In the genomic region with DNA sequence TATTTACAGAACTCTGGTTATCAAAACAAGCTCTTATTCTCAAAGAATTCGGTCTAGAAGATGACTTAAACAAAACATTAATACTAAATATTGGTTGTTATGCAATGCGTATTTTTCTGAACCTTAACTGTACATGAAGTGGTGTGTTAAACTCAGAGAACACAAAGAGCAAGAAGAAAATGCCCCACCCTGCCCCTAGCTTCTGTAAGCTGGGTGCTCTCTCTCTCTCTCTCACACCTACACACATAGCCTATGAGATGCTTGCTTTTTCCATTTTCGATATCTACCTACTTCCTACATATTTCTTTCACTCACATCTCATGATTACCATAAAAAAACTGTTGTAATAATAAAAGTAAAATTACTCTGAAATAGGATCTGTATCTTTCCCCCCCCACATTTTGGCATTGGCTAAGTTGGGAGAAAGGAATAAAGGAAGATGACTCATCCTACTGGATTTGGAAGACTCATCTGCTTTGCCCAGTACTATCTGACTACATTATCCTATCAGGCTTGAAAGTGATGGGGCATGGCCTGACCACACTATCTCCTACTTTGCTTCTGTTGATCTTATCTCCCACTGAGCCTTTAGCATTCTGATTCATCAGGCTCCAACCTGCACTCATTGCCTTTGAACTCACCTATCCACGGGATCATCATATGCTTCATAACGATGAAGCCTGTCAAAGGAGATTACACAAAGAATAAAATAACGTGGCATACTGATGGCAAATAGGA, we compare ENCODE assay signal across 12 cellular contexts. TPM values are rescaled to one million over a fixed set of nuclear protein-coding genes. Genes with fewer than 3 reads are reported as not detected.
DNase-seq lines count a peak whose midpoint lies in the region; ATAC-seq, FAIRE-seq and TF ChIP-seq lines count a peak whose summit lies in the region.
"Had no signal": no experiment of that assay in that cellular context is flagged by ENCODE, and none has a peak within 500 bp of the region (broad histone marks: within the 10 kb centered on the region; RNA-seq: fewer than 3 reads in every experiment).

No MANE protein-coding gene starts in this region.

- no peak overlapping the region for H3K27ac Mint-ChIP-seq in endodermal cell
- peak overlapping the region; percentile 74 for H3K27ac Mint-ChIP-seq in mesothelial cell of epicardium
- H3K27ac Mint-ChIP-seq in activated CD8-positive, alpha-beta T cell treated with anti-CD3 and anti-CD28 coated beads, Interleukin-2, amount 10 ng/mL, durations not matched to agents 7 days and 5 days = no peak overlapping the region
- H3K27ac Mint-ChIP-seq: activated B cell treated with CpG ODN at 0.5 μM for 24 hours; activated naive CD8-positive, alpha-beta T cell had no signal

- no peak overlapping the region for H3K4me3 Mint-ChIP-seq in endodermal cell
- no peak overlapping the region for H3K4me3 Mint-ChIP-seq in mesothelial cell of epicardium
- H3K4me3 Mint-ChIP-seq in activated CD8-positive, alpha-beta T cell treated with anti-CD3 and anti-CD28 coated beads, Interleukin-2, amount 10 ng/mL, durations not matched to agents 7 days and 5 days = no peak overlapping the region
- H3K4me3 Mint-ChIP-seq: activated B cell treated with CpG ODN at 0.5 μM for 24 hours; activated naive CD8-positive, alpha-beta T cell had no signal

- 67 to 94% methylated on average over 2 to 4 of the region's 6 CpGs for WGBS in endodermal cell (ENCODE audit: insufficient coverage in 1 of 2, insufficient read length in 1 of 2), 2 experiments
- 66 to 80% methylated on average over 6 of the region's 6 CpGs for WGBS in body of pancreas, 2 donors

- POLR2A ChIA-PET in activated CD8-positive, alpha-beta T cell treated with anti-CD3 and anti-CD28 coated beads, Interleukin-2, amount 10 ng/mL, durations not matched to agents 7 days and 5 days (lab: Charles Lee) = no interaction called here

- CTCF ChIA-PET in activated CD8-positive, alpha-beta T cell treated with anti-CD3 and anti-CD28 coated beads, Interleukin-2, amount 10 ng/mL, durations not matched to agents 7 days and 5 days (lab: Charles Lee) = interaction anchor here (1.0 kb wide), 1 partner anchor 40 kb away, joined by 3 read pairs; no protein-coding TSS in a partner anchor

- peak; percentile 54 for DNase-seq in GM03348 (ENCODE audit: low spot score)
- peak; percentile 11 for DNase-seq in MG63
- DNase-seq in endodermal cell = peak; percentile 53
- DNase-seq in mesothelial cell of epicardium (ENCODE audit: low spot score in 2 of 2, unreplicated experiment in 2 of 2) = no peak
- DNase-seq in activated CD8-positive, alpha-beta memory T cell treated with anti-CD3 and anti-CD28 coated beads, Interleukin-2, amount 50 U/mL, for 4 hours = no peak
- DNase-seq in body of pancreas = no peak
- no peak for DNase-seq in GM12892 (ENCODE audit: insufficient read length)
- DNase-seq in activated CD8-positive, alpha-beta T cell treated with anti-CD3 and anti-CD28 coated beads, Interleukin-2, amount 10 ng/mL, durations not matched to agents 7 days and 5 days = no peak
- DNase-seq: activated B cell treated with CpG ODN at 0.5 μM for 24 hours had no signal

- H3K9me3 Mint-ChIP-seq in endodermal cell = peaks cover 26% of the 10 kb centered on the region
- peaks cover 33% of the 10 kb centered on the region for H3K9me3 Mint-ChIP-seq in mesothelial cell of epicardium
- peaks cover 12% of the 10 kb centered on the region for H3K9me3 Mint-ChIP-seq in activated CD8-positive, alpha-beta T cell treated with anti-CD3 and anti-CD28 coated beads, Interleukin-2, amount 10 ng/mL, durations not matched to agents 7 days and 5 days (ENCODE audit: insufficient read depth)

- H3K27me3 ChIP-seq in MG63 (no peaks in the 10 kb centered on the region), endodermal cell (ENCODE audit: control insufficient read depth, insufficient read depth, low read length, poor library complexity, severe bottlenecking) (no peaks in the 10 kb centered on the region), body of pancreas (no peaks in the 10 kb centered on the region)

- H3K36me3 Mint-ChIP-seq in endodermal cell (ENCODE audit: low read depth) (peaks cover 13% of the 10 kb centered on the region), mesothelial cell of epicardium (peaks cover 30% of the 10 kb centered on the region)
- H3K36me3 Mint-ChIP-seq in activated CD8-positive, alpha-beta T cell treated with anti-CD3 and anti-CD28 coated beads, Interleukin-2, amount 10 ng/mL, durations not matched to agents 7 days and 5 days (ENCODE audit: low read depth) = peaks cover 7% of the 10 kb centered on the region

- intact Hi-C loops in body of pancreas (cut with DNase I) = no loop called here

- H3K27me3 Mint-ChIP-seq in endodermal cell (ENCODE audit: insufficient read depth) (peaks cover 2% of the 10 kb centered on the region), mesothelial cell of epicardium (ENCODE audit: low read depth) (no peaks in the 10 kb centered on the region)
- no peaks in the 10 kb centered on the region for H3K27me3 Mint-ChIP-seq in activated CD8-positive, alpha-beta T cell treated with anti-CD3 and anti-CD28 coated beads, Interleukin-2, amount 10 ng/mL, durations not matched to agents 7 days and 5 days (ENCODE audit: low read depth)
- H3K27me3 Mint-ChIP-seq: activated B cell treated with CpG ODN at 0.5 μM for 24 hours; activated naive CD8-positive, alpha-beta T cell had no signal

- TF ChIP-seq POLR2A in body of pancreas (IDR thresholded peaks at IDR 0.05) (no peak), GM12892 (IDR thresholded peaks at IDR 0.05; ENCODE audit: low read depth, low read length) (no peak)

- no peak overlapping the region for H3K9ac ChIP-seq in endodermal cell (ENCODE audit: extremely low read depth, low read length, poor library complexity, severe bottlenecking)

- peaks cover 2% of the 10 kb centered on the region for H3K4me1 ChIP-seq in endodermal cell (ENCODE audit: control insufficient read depth, insufficient read depth, low read length)
- H3K4me1 ChIP-seq in body of pancreas = peaks cover 44% of the 10 kb centered on the region

- H3K9me3 ChIP-seq in MG63 = no peaks in the 10 kb centered on the region
- peaks cover 19% of the 10 kb centered on the region for H3K9me3 ChIP-seq in endodermal cell (ENCODE audit: control insufficient read depth, low read length)
- H3K9me3 ChIP-seq in body of pancreas = peaks cover 0 to 9% (median 0%) of the 10 kb centered on the region in 3 donors
- H3K9me3 ChIP-seq: HAP-1 had no signal

- ATAC-seq in body of pancreas = no peak
- ATAC-seq in activated CD8-positive, alpha-beta T cell treated with anti-CD3 and anti-CD28 coated beads, Interleukin-2, amount 10 ng/mL, durations not matched to agents 7 days and 5 days = no peak

- FAIRE-seq in GM12892 (lab: Jason Lieb, UNC) = no peak

- H3K4me1 Mint-ChIP-seq in endodermal cell = peaks cover 16% of the 10 kb centered on the region
- H3K4me1 Mint-ChIP-seq in mesothelial cell of epicardium = peaks cover 28% of the 10 kb centered on the region
- peaks cover 21% of the 10 kb centered on the region for H3K4me1 Mint-ChIP-seq in activated CD8-positive, alpha-beta T cell treated with anti-CD3 and anti-CD28 coated beads, Interleukin-2, amount 10 ng/mL, durations not matched to agents 7 days and 5 days (ENCODE audit: low read depth)

- H3K36me3 ChIP-seq in MG63 (peaks cover 1% of the 10 kb centered on the region; the same call in 1 of the 2 replicates), endodermal cell (ENCODE audit: control insufficient read depth, insufficient read depth, low read length) (peaks cover 13% of the 10 kb centered on the region), body of pancreas (replicated peaks in 1 of 2; ENCODE audit: insufficient read depth in 1 of 2, low read depth in 2 of 2) (peaks cover 0 to 2% of the 10 kb centered on the region in 2 donors)
- H3K36me3 ChIP-seq: HAP-1 had no signal

- no peak overlapping the region for H3K27ac ChIP-seq in endodermal cell (ENCODE audit: low read depth, low read length)
- peak overlapping the region in 2 of 4 donors; percentile 91 to 96 for H3K27ac ChIP-seq in body of pancreas

- H3K4me3 ChIP-seq in MG63 (no peak overlapping the region), endodermal cell (ENCODE audit: low read length) (no peak overlapping the region), body of pancreas (no peak overlapping the region)
- H3K4me3 ChIP-seq: HAP-1 had no signal

- TF ChIP-seq CTCF in endodermal cell (conservative IDR thresholded peaks at IDR 0.05) = no peak
- no peak for TF ChIP-seq CTCF in mesothelial cell of epicardium (IDR thresholded peaks at IDR 0.05; ENCODE audit: unreplicated experiment)
- TF ChIP-seq CTCF in body of pancreas (IDR thresholded peaks at IDR 0.05) = no peak

RNA-seq across cellular contexts. Expression of gene CRYZ, which starts 2.9 kb away (rescaled TPM):
- total RNA-seq in MG63 (2014; rRNA removed; shearing (Covaris generic); ENCODE audit: low replicate concordance) = 35.8 and 55.8 TPM in 2 replicates
- total RNA-seq in endodermal cell = 10 to 100 TPM; 17.4 to 30.6 TPM
- polyA plus RNA-seq in endodermal cell (2013, experiment 1 of 2) = 43.6 TPM
- 39.6 TPM for polyA plus RNA-seq in endodermal cell (2013, experiment 2 of 2)
- total RNA-seq in mesothelial cell of epicardium = 21.3 to 21.7 TPM (median 21.5 TPM) in 3 replicates
- total RNA-seq in body of pancreas = 10 to 100 TPM; 28.7 to 77.0 TPM
- 126 TPM for polyA plus RNA-seq in GM12892 (2012; ENCODE audit: missing spikeins)
- 10 to 100 TPM; 15.3 to 18.0 TPM for total RNA-seq in activated CD8-positive, alpha-beta T cell treated with anti-CD3 and anti-CD28 coated beads, Interleukin-2, amount 10 ng/mL, durations not matched to agents 7 days and 5 days

RNA-seq across cellular contexts. Expression of gene TYW3, which starts 3.0 kb away (rescaled TPM):
- 4.0 and 12.2 TPM in 2 replicates for total RNA-seq in MG63 (2014; rRNA removed; shearing (Covaris generic); ENCODE audit: low replicate concordance)
- total RNA-seq in endodermal cell = 10 to 100 TPM; 14.8 to 18.9 TPM
- polyA plus RNA-seq in endodermal cell (2013, experiment 1 of 2) = 18.7 TPM
- 18.6 TPM for polyA plus RNA-seq in endodermal cell (2013, experiment 2 of 2)
- total RNA-seq in mesothelial cell of epicardium = 12.6 to 13.3 TPM (median 12.9 TPM) in 3 replicates
- 10 to 100 TPM in 1 of 2 donors, 1 to 10 TPM in 1; 8.6 to 15.3 TPM for total RNA-seq in body of pancreas
- polyA plus RNA-seq in GM12892 (2012; ENCODE audit: missing spikeins) = 45.0 TPM
- 10 to 100 TPM; 15.0 to 19.2 TPM for total RNA-seq in activated CD8-positive, alpha-beta T cell treated with anti-CD3 and anti-CD28 coated beads, Interleukin-2, amount 10 ng/mL, durations not matched to agents 7 days and 5 days

RNA-seq across cellular contexts. Expression of gene ERICH3, which starts 56.3 kb away (rescaled TPM):
- total RNA-seq in MG63 (2014; rRNA removed; shearing (Covaris generic); ENCODE audit: low replicate concordance) = not detected in 2 replicates
- total RNA-seq in endodermal cell = not detected
- polyA plus RNA-seq in endodermal cell (2013, experiment 1 of 2) = 0.25 TPM
- polyA plus RNA-seq in endodermal cell (2013, experiment 2 of 2) = 0.25 TPM
- not detected in 3 replicates for total RNA-seq in mesothelial cell of epicardium
- total RNA-seq in body of pancreas = under 1 TPM in 1 of 2 donors, not detected in 1; under 0.01 TPM
- 0.30 TPM for polyA plus RNA-seq in GM12892 (2012; ENCODE audit: missing spikeins)
- not detected for total RNA-seq in activated CD8-positive, alpha-beta T cell treated with anti-CD3 and anti-CD28 coated beads, Interleukin-2, amount 10 ng/mL, durations not matched to agents 7 days and 5 days
- total RNA-seq: glomerular endothelial cell had no signal

Comparison
In these comparisons a context has a peak if more than half of its experiments do, and no peak if none do; other contexts are left out.
1. DNase-seq: peak in GM03348 (single experiment), MG63 (single experiment) and endodermal cell (single experiment); none in mesothelial cell of epicardium (0 of 2), activated CD8-positive, alpha-beta memory T cell treated with anti-CD3 and anti-CD28 coated beads, Interleukin-2, amount 50 U/mL, for 4 hours (single experiment), body of pancreas (0 of 4), GM12892 (single experiment) and activated CD8-positive, alpha-beta T cell treated with anti-CD3 and anti-CD28 coated beads, Interleukin-2, amount 10 ng/mL, durations not matched to agents 7 days and 5 days (single experiment).